12 cellular contexts compared by ENCODE assay signal in genomic region chr10:230758-231157, GRCh38.
DNase-seq lines count a peak whose midpoint lies in the region; ATAC-seq, FAIRE-seq and TF ChIP-seq lines count a peak whose summit lies in the region.
"Had no signal": no experiment of that assay in that cellular context is flagged by ENCODE, and none has a peak within 500 bp of the region (broad histone marks: within the 10 kb centered on the region; RNA-seq: fewer than 3 reads in every experiment).

No MANE protein-coding gene starts in this region.

- H3K27ac ChIP-seq in A549, result no peak overlapping the region
- H3K27ac ChIP-seq: stomach had no signal

- WGBS in A549 (ENCODE audit: missing lambda C conversion rate), result 86% methylated on average over 9 of the region's 9 CpGs

- no peak overlapping the region for H3K4me2 ChIP-seq in A549

- H3K9me3 ChIP-seq in A549, result no peaks in the 10 kb centered on the region
- H3K9me3 ChIP-seq: stomach had no signal

- CTCF ChIA-PET in A549 (lab: Yijun Ruan, JAX), result interaction anchor here (0.6 to 2.4 kb wide), 3 partner anchors 17 to 282 kb away, joined by 3 to 10 read pairs (median 3); no protein-coding TSS in a partner anchor

- FAIRE-seq in A549 (lab: Jason Lieb, UNC), result no peak
- FAIRE-seq: small intestine had no signal

- no peak for TF ChIP-seq POLR2A in A549 (IDR thresholded peaks at IDR 0.05; ENCODE audit: low read length)

- peak; percentile 17 to 37 for DNase-seq in A549 (ENCODE audit: low read depth in 1 of 2, low spot score in 1 of 2)
- peak; percentile 4 for DNase-seq in RPMI7951 (ENCODE audit: low read depth)
- DNase-seq in foreskin fibroblast, result no peak
- no peak for DNase-seq in LoVo (ENCODE audit: low spot score)
- DNase-seq in D341Med (ENCODE audit: low spot score), result no peak
- no peak for DNase-seq in MV-4-11 (lab: John Stamatoyannopoulos, UW)
- DNase-seq: cerebellar nuclear complex, left cardiac atrium, small intestine, stomach had no signal

- no peaks in the 10 kb centered on the region for H3K4me1 ChIP-seq in A549

- ATAC-seq in A549 (peak in 1 of 2 experiments; percentile 86; a peak in 3 of 6 replicates), HG03378 (IDR thresholded peaks at IDR 0.05; ENCODE audit: unreplicated experiment) (no peak)
- ATAC-seq: left cardiac atrium had no signal

- TF ChIP-seq CTCF in A549 (IDR thresholded peaks at IDR 0.05) (peak; percentile 48), GM12872 (IDR thresholded peaks at IDR 0.05; ENCODE audit: insufficient read depth, low read depth, low read length) (peak; percentile 43; the same call in 2 of the 3 replicates), foreskin fibroblast (IDR thresholded peaks at IDR 0.05; ENCODE audit: low read depth, low read length) (peak; percentile 24)

- peak in 1 of 2 experiments; percentile 26; a peak in 2 of 5 replicates for TF ChIP-seq RAD21 in A549 (conservative IDR thresholded peaks at IDR 0.05 in 1 of 2, IDR thresholded peaks at IDR 0.05 in 1 of 2)

- POLR2A ChIA-PET in A549 (lab: Yijun Ruan, JAX), result no interaction called here

- H3K4me3 ChIP-seq in A549 (no peak overlapping the region), foreskin fibroblast (ENCODE audit: low read depth in 1 of 2, low read length in 2 of 2) (no peak overlapping the region)
- H3K4me3 ChIP-seq: stomach had no signal

- TF ChIP-seq EP300 in A549 (IDR thresholded peaks at IDR 0.05), result no peak

TF ChIP-seq in A549, 52 proteins besides CTCF, POLR2A, EP300 and RAD21:
- TF ChIP-seq ZSCAN20 (CRISPR knock-in tag; IDR thresholded peaks at IDR 0.05) (no peak), BCL3 (IDR thresholded peaks at IDR 0.05) (no peak), RNF2 (IDR thresholded peaks at IDR 0.05; ENCODE audit: borderline replicate concordance, low read depth) (no peak), ZC3H11A (IDR thresholded peaks at IDR 0.05) (no peak), MAFK (IDR thresholded peaks at IDR 0.05; ENCODE audit: partially characterized antibody) (peak; percentile 0)
TF ChIP-seq in A549: peak in this region for 1.

Comparison
In these comparisons a context has a peak if more than half of its experiments do, and no peak if none do; other contexts are left out.
1. DNase-seq: peak in A549 (2 of 2) and RPMI7951 (single experiment); none in foreskin fibroblast (0 of 2), LoVo (single experiment), D341Med (single experiment) and MV-4-11 (single experiment).
2. Peak in every context shown above with its lines, with median percentiles within 50 percentile points of each other: CTCF ChIP-seq.